8 cellular contexts compared by ENCODE assay signal in the genomic region with DNA sequence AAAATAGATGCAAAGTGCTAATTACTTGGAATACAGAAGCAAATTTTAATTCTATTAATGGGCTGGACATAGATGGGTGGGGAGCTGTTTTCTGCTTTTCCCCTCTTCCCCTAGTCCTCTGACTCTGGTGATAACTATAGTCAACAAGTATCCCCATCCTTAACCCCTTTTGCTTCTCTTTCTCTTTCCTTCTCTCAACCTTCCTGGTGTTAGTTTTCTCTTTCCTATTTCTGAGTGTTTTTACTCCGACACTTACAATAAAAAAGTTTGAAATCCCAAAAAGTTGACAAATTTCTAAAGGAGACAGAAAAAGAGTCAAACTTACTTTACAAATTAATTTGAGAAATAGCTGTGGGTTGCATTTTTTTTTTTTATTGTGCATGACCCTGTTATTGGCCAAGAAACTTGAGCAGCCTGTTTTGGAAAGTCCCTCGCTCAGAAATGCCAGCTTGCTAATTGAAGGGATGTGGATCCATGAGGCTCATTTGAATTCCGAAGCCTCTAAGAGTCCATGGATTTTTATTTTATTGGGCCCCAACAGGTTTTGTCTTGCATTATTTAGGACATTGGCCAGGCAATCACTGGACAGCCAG. TPM values are rescaled to one million over a fixed set of nuclear protein-coding genes. Genes with fewer than 3 reads are reported as not detected.
A peak's percentile ranks its signal among the peaks of the same experiment; 100 is the strongest.
DNase-seq lines count a peak whose midpoint lies in the region; ATAC-seq and TF ChIP-seq lines count a peak whose summit lies in the region.

No MANE protein-coding gene starts in this region.

- H3K9me3 ChIP-seq in right atrium auricular region, result no peaks in the 10 kb centered on the region
- H3K9me3 ChIP-seq in uterus, result no peaks in the 10 kb centered on the region

- H3K4me1 ChIP-seq in right atrium auricular region (peaks cover 0 to 26% of the 10 kb centered on the region in 2 donors), uterus (no peaks in the 10 kb centered on the region)

- POLR2A ChIA-PET in activated naive CD8-positive, alpha-beta T cell treated with anti-CD3 and anti-CD28 coated beads, Interleukin-2, amount 10 ng/mL, durations not matched to agents 7 days and 5 days (lab: Charles Lee), result interaction anchor here (1.5 kb wide), 1 partner anchor 12 kb away, joined by 3 read pairs; no protein-coding TSS in a partner anchor

- H3K27me3 Mint-ChIP-seq in activated naive CD8-positive, alpha-beta T cell treated with anti-CD3 and anti-CD28 coated beads, Interleukin-2, amount 10 ng/mL, durations not matched to agents 7 days and 5 days, result no peaks in the 10 kb centered on the region
- H3K27me3 Mint-ChIP-seq in glutamatergic neuron (ENCODE audit: unreplicated experiment), result peaks cover 10% of the 10 kb centered on the region

- peaks cover 26% of the 10 kb centered on the region for H3K36me3 Mint-ChIP-seq in activated naive CD8-positive, alpha-beta T cell treated with anti-CD3 and anti-CD28 coated beads, Interleukin-2, amount 10 ng/mL, durations not matched to agents 7 days and 5 days
- peaks cover 8% of the 10 kb centered on the region for H3K36me3 Mint-ChIP-seq in glutamatergic neuron (ENCODE audit: unreplicated experiment)

- H3K27ac ChIP-seq in right atrium auricular region (peak overlapping the region; percentile 91 to 94), uterus (peak overlapping the region; percentile 99)

- H3K4me3 ChIP-seq in right atrium auricular region, result peak overlapping the region; percentile 83 to 91
- peak overlapping the region; percentile 86 for H3K4me3 ChIP-seq in uterus

- peak overlapping the region; percentile 74 for H3K27ac Mint-ChIP-seq in activated naive CD8-positive, alpha-beta T cell treated with anti-CD3 and anti-CD28 coated beads, Interleukin-2, amount 10 ng/mL, durations not matched to agents 7 days and 5 days
- no peak overlapping the region for H3K27ac Mint-ChIP-seq in glutamatergic neuron (ENCODE audit: unreplicated experiment)

- intact Hi-C loops in Right ventricle myocardium superior (cut with DNase I) (no loop called here), uterus (cut with DNase I; ENCODE audit: low total_unique reads) (no loop called here)

- H3K9me3 Mint-ChIP-seq in activated naive CD8-positive, alpha-beta T cell treated with anti-CD3 and anti-CD28 coated beads, Interleukin-2, amount 10 ng/mL, durations not matched to agents 7 days and 5 days, result no peaks in the 10 kb centered on the region
- no peaks in the 10 kb centered on the region for H3K9me3 Mint-ChIP-seq in glutamatergic neuron (ENCODE audit: unreplicated experiment)

- TF ChIP-seq CTCF in right atrium auricular region (IDR thresholded peaks at IDR 0.05), result no peak
- TF ChIP-seq CTCF in uterus (IDR thresholded peaks at IDR 0.05), result no peak
- no peak for TF ChIP-seq CTCF in glutamatergic neuron (IDR thresholded peaks at IDR 0.05; ENCODE audit: partially characterized antibody, unreplicated experiment)

- DNase-seq in right atrium auricular region (ENCODE audit: low spot score) (no peak), Right ventricle myocardium superior (no peak), left kidney (ENCODE audit: low read depth, low spot score) (peak; percentile 36), uterus (no peak), AG08395 (ENCODE audit: low spot score) (no peak), glutamatergic neuron (no peak)
- DNase-seq in activated naive CD8-positive, alpha-beta T cell treated with anti-CD3 and anti-CD28 coated beads, Interleukin-2, amount 10 ng/mL, durations not matched to agents 7 days and 5 days, result no peak

- peaks cover 61% of the 10 kb centered on the region for H3K4me1 Mint-ChIP-seq in activated naive CD8-positive, alpha-beta T cell treated with anti-CD3 and anti-CD28 coated beads, Interleukin-2, amount 10 ng/mL, durations not matched to agents 7 days and 5 days
- H3K4me1 Mint-ChIP-seq in glutamatergic neuron (ENCODE audit: low read depth, unreplicated experiment), result peaks cover 3% of the 10 kb centered on the region

- H3K36me3 ChIP-seq in right atrium auricular region, result no peaks in the 10 kb centered on the region
- no peaks in the 10 kb centered on the region for H3K36me3 ChIP-seq in uterus

- H3K4me3 Mint-ChIP-seq in activated naive CD8-positive, alpha-beta T cell treated with anti-CD3 and anti-CD28 coated beads, Interleukin-2, amount 10 ng/mL, durations not matched to agents 7 days and 5 days, result peak overlapping the region; percentile 86
- H3K4me3 Mint-ChIP-seq in glutamatergic neuron (ENCODE audit: unreplicated experiment), result no peak overlapping the region

- ATAC-seq in Right ventricle myocardium superior (ENCODE audit: poor library complexity), result no peak
- ATAC-seq in activated naive CD8-positive, alpha-beta T cell treated with anti-CD3 and anti-CD28 coated beads, Interleukin-2, amount 10 ng/mL, durations not matched to agents 7 days and 5 days (ENCODE audit: low read depth), result no peak
- ATAC-seq in GM18502 (IDR thresholded peaks at IDR 0.05; ENCODE audit: poor library complexity, unreplicated experiment), result no peak

- TF ChIP-seq POLR2A in uterus (IDR thresholded peaks at IDR 0.05), result no peak

- H3K27me3 ChIP-seq in right atrium auricular region, result no peaks in the 10 kb centered on the region
- no peaks in the 10 kb centered on the region for H3K27me3 ChIP-seq in uterus

RNA-seq across cellular contexts. Expression of gene FAS, which starts 2.4 kb away (rescaled TPM):
- total RNA-seq in right atrium auricular region (10 to 100 TPM in 1 of 2 donors, 1 to 10 TPM in 1; 8.0 to 12.2 TPM), Right ventricle myocardium superior (3.8 TPM), uterus (100 to 1,000 TPM in 1 of 4 donors, 10 to 100 TPM in 3; 14.4 to 133 (median 48.7) TPM), glutamatergic neuron (ENCODE audit: unreplicated experiment) (0.69 TPM)
- 10 to 100 TPM; 47.2 to 54.1 TPM for total RNA-seq in activated naive CD8-positive, alpha-beta T cell treated with anti-CD3 and anti-CD28 coated beads, Interleukin-2, amount 10 ng/mL, durations not matched to agents 7 days and 5 days

RNA-seq across cellular contexts. Expression of gene ACTA2, which starts 40.5 kb away (rescaled TPM):
- total RNA-seq in right atrium auricular region (1,000 to 10,000 TPM in 1 of 2 donors, 100 to 1,000 TPM in 1; 934 to 1,936 TPM), Right ventricle myocardium superior (74.5 TPM), uterus (1,000 to 10,000 TPM; 2,685 to 5,347 (median 3,837) TPM), glutamatergic neuron (ENCODE audit: unreplicated experiment) (4.3 TPM)
- total RNA-seq in activated naive CD8-positive, alpha-beta T cell treated with anti-CD3 and anti-CD28 coated beads, Interleukin-2, amount 10 ng/mL, durations not matched to agents 7 days and 5 days, result 10 to 100 TPM; 11.0 to 13.8 TPM

Comparison
In these comparisons a context has a peak if more than half of its experiments do, and no peak if none do; other contexts are left out.
1. RNA of gene ACTA2, which starts 40.5 kb away (total RNA-seq): 2,685 to 5,347 TPM in uterus and 934 to 1,936 TPM in right atrium auricular region; 74.5 TPM in Right ventricle myocardium superior (single experiment), 11.0 to 13.8 TPM in activated naive CD8-positive, alpha-beta T cell treated with anti-CD3 and anti-CD28 coated beads, Interleukin-2, amount 10 ng/mL, durations not matched to agents 7 days and 5 days and 4.3 TPM in glutamatergic neuron (single experiment); every median in the first group is over 10 times any median in the second.